ENCODE assay signal across 18 cellular contexts in genomic region chr11:47108214-47108613, GRCh38.
DNase-seq lines count a peak whose midpoint lies in the region; TF ChIP-seq lines count a peak whose summit lies in the region.
"Had no signal": no experiment of that assay in that cellular context is flagged by ENCODE, and none has a peak within 500 bp of the region (broad histone marks: within the 10 kb centered on the region; RNA-seq: fewer than 3 reads in every experiment).

No MANE protein-coding gene starts in this region.

- H3K27ac ChIP-seq in OCI-LY3 (ENCODE audit: low read length), result no peak overlapping the region
- peak overlapping the region in 56 of 59 donors; percentile 52 to 95 (median 89) for H3K27ac ChIP-seq in dorsolateral prefrontal cortex
- H3K27ac ChIP-seq in temporal lobe (ENCODE audit: low read depth, low read length), result peak overlapping the region; percentile 69
- H3K27ac ChIP-seq in trophoblast cell (ENCODE audit: low read depth, low read length), result no peak overlapping the region
- H3K27ac ChIP-seq: 22Rv1, C4-2B, RWPE1 had no signal

- H3K4me3 ChIP-seq in OCI-LY3 (ENCODE audit: low read length) (no peak overlapping the region), dorsolateral prefrontal cortex (no peak overlapping the region), trophoblast cell (ENCODE audit: low read depth, low read length) (no peak overlapping the region)

- H2BK12ac ChIP-seq in trophoblast cell (ENCODE audit: low read length), result no peak overlapping the region

- H3K27me3 ChIP-seq in OCI-LY3 (ENCODE audit: low read depth, low read length) (peaks cover 21% of the 10 kb centered on the region), dorsolateral prefrontal cortex (no peaks in the 10 kb centered on the region), trophoblast cell (ENCODE audit: insufficient read depth, low read length) (no peaks in the 10 kb centered on the region)

- H3K4me2 ChIP-seq in OCI-LY3 (ENCODE audit: low read length) (peak overlapping the region; percentile 19), trophoblast cell (ENCODE audit: low read length) (no peak overlapping the region)

- H3K23ac ChIP-seq in trophoblast cell (ENCODE audit: low read length), result no peak overlapping the region

- no peak overlapping the region for H2BK120ac ChIP-seq in trophoblast cell (ENCODE audit: insufficient read depth, low read length, poor library complexity)

- H3K4me3 Mint-ChIP-seq in type B pancreatic cell, result no peak overlapping the region
- H3K4me3 Mint-ChIP-seq: CD8-positive, alpha-beta memory T cell had no signal

- peak; percentile 44 for DNase-seq in DMS 273 (lab: John Stamatoyannopoulos, UW; ENCODE audit: unreplicated experiment)
- DNase-seq in DMS 273 treated with DMSO at 0.1 percent for 48 hours (lab: John Stamatoyannopoulos, UW), result no peak
- DNase-seq in dorsolateral prefrontal cortex, result peak in 4 of 10 donors; percentile 11 to 69 (median 37)
- DNase-seq in trophoblast cell, result no peak
- no peak for DNase-seq in type B pancreatic cell (ENCODE audit: extremely low spot score, unreplicated experiment)
- no peak for DNase-seq in UCSD-AML1 (lab: John Stamatoyannopoulos, UW; ENCODE audit: unreplicated experiment)
- DNase-seq: ACHN; Calu3; CD8-positive, alpha-beta memory T cell; KG1; NCI-H2081; NCI-H2171; NCI-H524 treated with DMSO at 0.1 percent for 48 hours had no signal

- H3K9me3 Mint-ChIP-seq in type B pancreatic cell, result no peaks in the 10 kb centered on the region
- H3K9me3 Mint-ChIP-seq: CD8-positive, alpha-beta memory T cell had no signal

- H3K4me1 ChIP-seq in OCI-LY3 (ENCODE audit: low read length) (peaks cover 60% of the 10 kb centered on the region), trophoblast cell (ENCODE audit: control insufficient read depth in 1 of 2, insufficient read depth in 2 of 2, low read length in 2 of 2) (peaks cover 2 to 16% of the 10 kb centered on the region in 2 experiments)

- no peak for TF ChIP-seq CTCF in OCI-LY3 (IDR thresholded peaks at IDR 0.05; ENCODE audit: low read depth, low read length)
- no peak for TF ChIP-seq CTCF in dorsolateral prefrontal cortex (IDR thresholded peaks at IDR 0.05 in 54 of 56, conservative IDR thresholded peaks at IDR 0.05 in 2 of 56; ENCODE audit: low read depth in 1 of 56, partially characterized antibody in 56 of 56)
- no peak for TF ChIP-seq CTCF in type B pancreatic cell (conservative IDR thresholded peaks at IDR 0.05)

- H3K18ac ChIP-seq in trophoblast cell (ENCODE audit: low read length), result no peak overlapping the region

- no peak overlapping the region for H2AK5ac ChIP-seq in trophoblast cell (ENCODE audit: low read length)

- no peak overlapping the region for H3K27ac Mint-ChIP-seq in type B pancreatic cell

- no peaks in the 10 kb centered on the region for H3K79me1 ChIP-seq in trophoblast cell (ENCODE audit: low read length)

- H3K27me3 Mint-ChIP-seq in type B pancreatic cell, result no peaks in the 10 kb centered on the region
- H3K27me3 Mint-ChIP-seq: CD8-positive, alpha-beta memory T cell had no signal

- H3K79me2 ChIP-seq in OCI-LY3 (ENCODE audit: low read length), result no peaks in the 10 kb centered on the region
- H3K79me2 ChIP-seq in trophoblast cell (ENCODE audit: control insufficient read depth, insufficient read depth, low read length, poor library complexity), result no peaks in the 10 kb centered on the region

- peaks cover 7% of the 10 kb centered on the region for H3K36me3 Mint-ChIP-seq in type B pancreatic cell

- H4K12ac ChIP-seq in trophoblast cell (ENCODE audit: low read depth, low read length), result no peak overlapping the region

- no peak overlapping the region for H4K91ac ChIP-seq in trophoblast cell (ENCODE audit: low read depth, low read length)

- no CpG with 5 or more reads among the region's 4 CpGs for WGBS in trophoblast cell (ENCODE audit: extremely low coverage, insufficient coverage, insufficient read length)

- no peaks in the 10 kb centered on the region for H3K9me3 ChIP-seq in OCI-LY3 (ENCODE audit: insufficient read depth, low read length)
- no peaks in the 10 kb centered on the region for H3K9me3 ChIP-seq in trophoblast cell (ENCODE audit: insufficient read depth, low read depth, low read length)

- H4K8ac ChIP-seq in trophoblast cell (ENCODE audit: low read depth, low read length), result no peak overlapping the region

- intact Hi-C loops in dorsolateral prefrontal cortex (cut with DNase I), result loop anchor here in 1 of 2 donors (5.0 to 10.0 kb wide), 5 partner anchors 44 to 211 kb away; partner anchors contain the start of gene LRP4

- no peak overlapping the region for H3K14ac ChIP-seq in trophoblast cell (ENCODE audit: low read length)

- no peak overlapping the region for H2BK5ac ChIP-seq in trophoblast cell (ENCODE audit: low read depth, low read length, poor library complexity)

- H3K9ac ChIP-seq in OCI-LY3 (ENCODE audit: low read length), result no peak overlapping the region
- no peak overlapping the region for H3K9ac ChIP-seq in trophoblast cell (ENCODE audit: low read length)

- H2AFZ ChIP-seq in OCI-LY3 (ENCODE audit: low read depth, low read length), result no peak overlapping the region
- no peak overlapping the region for H2AFZ ChIP-seq in trophoblast cell (ENCODE audit: insufficient read depth, low read length, poor library complexity)

- H3K36me3 ChIP-seq in OCI-LY3 (replicated peaks; ENCODE audit: low read depth, low read length), result no peaks in the 10 kb centered on the region
- no peaks in the 10 kb centered on the region for H3K36me3 ChIP-seq in trophoblast cell (ENCODE audit: control insufficient read depth in 1 of 2, insufficient read depth in 2 of 2, low read length in 2 of 2)

- H3K4me1 Mint-ChIP-seq in type B pancreatic cell (ENCODE audit: unreplicated experiment), result peaks cover 44% of the 10 kb centered on the region
- H3K4me1 Mint-ChIP-seq: CD8-positive, alpha-beta memory T cell had no signal

- H3K4ac ChIP-seq in trophoblast cell (ENCODE audit: low read depth, low read length), result no peak overlapping the region

- H4K20me1 ChIP-seq in OCI-LY3 (ENCODE audit: insufficient read depth, low read length), result no peaks in the 10 kb centered on the region

Comparison
In these comparisons a context has a peak if more than half of its experiments do, and no peak if none do; other contexts are left out.
1. H3K27ac ChIP-seq: peak in dorsolateral prefrontal cortex (56 of 59) and temporal lobe (single experiment); none in OCI-LY3 (single experiment) and trophoblast cell (single experiment).